In the genomic region with DNA sequence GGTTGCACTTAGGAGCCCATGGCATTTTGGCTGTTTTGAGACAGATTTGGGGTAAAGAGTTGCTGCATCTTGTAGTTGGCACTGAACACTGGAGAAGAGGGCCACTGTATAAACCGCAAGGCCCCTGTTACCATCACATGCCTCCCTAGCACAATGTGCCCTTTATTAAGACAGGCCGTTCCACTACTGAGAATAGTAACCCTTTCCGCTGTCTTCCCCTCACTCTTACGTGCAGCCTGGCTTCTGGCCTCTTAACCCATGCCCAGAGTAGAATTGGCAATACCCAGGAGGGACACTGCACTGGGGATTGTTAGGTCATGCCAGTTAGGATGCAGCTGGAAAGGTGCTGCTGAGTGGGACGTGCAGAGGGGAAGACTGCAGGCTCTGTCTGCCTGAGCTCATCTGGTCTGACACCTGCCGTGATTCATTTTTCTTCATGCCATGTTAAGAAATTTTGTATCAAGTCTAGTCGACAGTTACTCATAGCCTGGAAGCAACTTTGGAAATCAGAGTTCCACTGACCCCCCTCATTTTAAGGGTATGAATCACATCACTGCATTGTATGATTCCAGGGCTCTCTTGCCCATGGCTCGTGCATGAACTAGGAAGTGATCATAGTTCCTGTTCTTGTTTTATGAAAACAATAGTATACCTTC, we compare ENCODE assay signal across 10 cellular contexts.
A peak's percentile ranks its signal among the peaks of the same experiment; 100 is the strongest.
DNase-seq lines count a peak whose midpoint lies in the region; ATAC-seq, FAIRE-seq and TF ChIP-seq lines count a peak whose summit lies in the region.
"Had no signal": no experiment of that assay in that cellular context is flagged by ENCODE, and none has a peak within 500 bp of the region (broad histone marks: within the 10 kb centered on the region; RNA-seq: fewer than 3 reads in every experiment).

No MANE protein-coding gene starts in this region.

- CTCF ChIA-PET in activated CD4-positive, alpha-beta T cell treated with anti-CD3 and anti-CD28 coated beads for 36 hours (lab: Charles Lee) = interaction anchor here (0.7 kb wide), 1 partner anchor 38 kb away, joined by 3 read pairs; no protein-coding TSS in a partner anchor

- H3K4me3 Mint-ChIP-seq in activated CD4-positive, alpha-beta T cell treated with anti-CD3 and anti-CD28 coated beads for 36 hours = no peak overlapping the region
- H3K4me3 Mint-ChIP-seq: activated B cell treated with CpG ODN at 0.5 μM for 24 hours, memory B cell had no signal

- intact Hi-C loops in activated CD4-positive, alpha-beta T cell treated with anti-CD3 and anti-CD28 coated beads for 36 hours (cut with DNase I, micrococcal nuclease) = no loop called here

- no peaks in the 10 kb centered on the region for H3K36me3 Mint-ChIP-seq in activated CD4-positive, alpha-beta T cell treated with anti-CD3 and anti-CD28 coated beads for 36 hours (ENCODE audit: low read depth)
- H3K36me3 Mint-ChIP-seq: memory B cell had no signal

- H3K4me3 ChIP-seq in cardiac fibroblast (replicated peaks in 1 of 2; ENCODE audit: low read depth in 2 of 2, low read length in 2 of 2) (peak overlapping the region in 1 of 2 donors; percentile 9), skeletal muscle satellite cell (ENCODE audit: low read length) (peak overlapping the region; percentile 64)

- no peak overlapping the region for H3K27ac Mint-ChIP-seq in activated CD4-positive, alpha-beta T cell treated with anti-CD3 and anti-CD28 coated beads for 36 hours
- H3K27ac Mint-ChIP-seq: activated B cell treated with CpG ODN at 0.5 μM for 24 hours, memory B cell had no signal

- TF ChIP-seq POLR2A in H54 (IDR thresholded peaks at IDR 0.05; ENCODE audit: low read depth, low read length) = no peak

- H3K9ac ChIP-seq in skeletal muscle satellite cell (ENCODE audit: low read depth, low read length) = peak overlapping the region; percentile 88

- H3K27me3 Mint-ChIP-seq in activated CD4-positive, alpha-beta T cell treated with anti-CD3 and anti-CD28 coated beads for 36 hours = no peaks in the 10 kb centered on the region

- ATAC-seq in HG03378 (IDR thresholded peaks at IDR 0.05; ENCODE audit: unreplicated experiment) (no peak), GM21717 (IDR thresholded peaks at IDR 0.05; ENCODE audit: unreplicated experiment) (no peak)
- no peak for ATAC-seq in activated CD4-positive, alpha-beta T cell treated with anti-CD3 and anti-CD28 coated beads for 36 hours

- peak; percentile 92 for FAIRE-seq in H54 (lab: Jason Lieb, UNC)

- peak overlapping the region; percentile 79 for H3K4me2 ChIP-seq in skeletal muscle satellite cell (ENCODE audit: low read length)

- no peak for TF ChIP-seq CTCF in cardiac fibroblast (IDR thresholded peaks at IDR 0.05; ENCODE audit: low read depth, low read length)

- H3K27ac ChIP-seq in layer of hippocampus (ENCODE audit: low read depth, low read length) = peak overlapping the region; percentile 91

- H3K9me3 ChIP-seq in skeletal muscle satellite cell (replicated peaks; ENCODE audit: low read length) = no peaks in the 10 kb centered on the region

- peaks cover 4% of the 10 kb centered on the region for H3K4me1 Mint-ChIP-seq in activated CD4-positive, alpha-beta T cell treated with anti-CD3 and anti-CD28 coated beads for 36 hours
- H3K4me1 Mint-ChIP-seq: activated B cell treated with CpG ODN at 0.5 μM for 24 hours had no signal

- POLR2A ChIA-PET in activated CD4-positive, alpha-beta T cell treated with anti-CD3 and anti-CD28 coated beads for 36 hours (lab: Charles Lee) = no interaction called here

- H3K4me1 ChIP-seq in skeletal muscle satellite cell (ENCODE audit: control insufficient read depth, insufficient read depth, low read length) = peaks cover 71% of the 10 kb centered on the region

- H3K27me3 ChIP-seq in layer of hippocampus (ENCODE audit: control insufficient read depth, insufficient read depth, low read length) (no peaks in the 10 kb centered on the region), skeletal muscle satellite cell (ENCODE audit: control insufficient read depth, insufficient read depth, low read length) (no peaks in the 10 kb centered on the region)

- DNase-seq in H54 (ENCODE audit: insufficient read length, low spot score) = no peak
- peak; percentile 77 to 97 for DNase-seq in cardiac fibroblast (ENCODE audit: low read depth in 2 of 2)
- DNase-seq in activated CD4-positive, alpha-beta T cell treated with anti-CD3 and anti-CD28 coated beads for 4 hours = no peak
- no peak for DNase-seq in activated CD4-positive, alpha-beta T cell treated with anti-CD3 and anti-CD28 coated beads for 36 hours
- DNase-seq: activated B cell treated with CpG ODN at 0.5 μM for 24 hours had no signal

- no peaks in the 10 kb centered on the region for H3K36me3 ChIP-seq in skeletal muscle satellite cell (ENCODE audit: insufficient read depth, low read length)

- no peaks in the 10 kb centered on the region for H3K9me3 Mint-ChIP-seq in activated CD4-positive, alpha-beta T cell treated with anti-CD3 and anti-CD28 coated beads for 36 hours (ENCODE audit: low read depth)
- H3K9me3 Mint-ChIP-seq: activated B cell treated with CpG ODN at 0.5 μM for 24 hours, memory B cell had no signal

Comparison
In these comparisons a context has a peak if more than half of its experiments do, and no peak if none do; other contexts are left out.
1. DNase-seq: peak in cardiac fibroblast (2 of 2); none in H54 (single experiment), activated CD4-positive, alpha-beta T cell treated with anti-CD3 and anti-CD28 coated beads for 4 hours (0 of 2) and activated CD4-positive, alpha-beta T cell treated with anti-CD3 and anti-CD28 coated beads for 36 hours (single experiment).